In the genomic region with DNA sequence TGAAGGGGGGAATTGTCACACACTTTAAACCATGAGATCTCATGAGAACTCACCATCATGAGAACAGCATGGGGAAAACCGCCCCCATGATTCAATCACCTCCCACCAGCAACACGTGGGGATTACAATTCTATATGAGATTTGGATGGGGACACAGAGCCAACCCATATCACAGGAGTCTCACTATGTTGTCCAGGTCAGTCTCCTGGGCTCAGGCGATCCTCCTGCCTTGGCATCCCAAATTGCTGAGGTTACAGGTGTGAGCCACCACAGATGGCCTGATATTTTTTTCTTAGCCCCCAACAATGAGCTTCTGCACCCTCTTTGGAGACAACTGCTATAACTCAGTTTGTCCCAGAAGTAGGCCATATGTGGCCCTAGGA, we compare ENCODE assay signal across 1 cellular context.
TF ChIP-seq lines count a peak whose summit lies in the region.

No MANE protein-coding gene starts in this region.

TF ChIP-seq in HepG2, 621 proteins besides CTCF, POLR2A, EP300 and RAD21 (continued from another document):
- TF ChIP-seq, protein P1, sequence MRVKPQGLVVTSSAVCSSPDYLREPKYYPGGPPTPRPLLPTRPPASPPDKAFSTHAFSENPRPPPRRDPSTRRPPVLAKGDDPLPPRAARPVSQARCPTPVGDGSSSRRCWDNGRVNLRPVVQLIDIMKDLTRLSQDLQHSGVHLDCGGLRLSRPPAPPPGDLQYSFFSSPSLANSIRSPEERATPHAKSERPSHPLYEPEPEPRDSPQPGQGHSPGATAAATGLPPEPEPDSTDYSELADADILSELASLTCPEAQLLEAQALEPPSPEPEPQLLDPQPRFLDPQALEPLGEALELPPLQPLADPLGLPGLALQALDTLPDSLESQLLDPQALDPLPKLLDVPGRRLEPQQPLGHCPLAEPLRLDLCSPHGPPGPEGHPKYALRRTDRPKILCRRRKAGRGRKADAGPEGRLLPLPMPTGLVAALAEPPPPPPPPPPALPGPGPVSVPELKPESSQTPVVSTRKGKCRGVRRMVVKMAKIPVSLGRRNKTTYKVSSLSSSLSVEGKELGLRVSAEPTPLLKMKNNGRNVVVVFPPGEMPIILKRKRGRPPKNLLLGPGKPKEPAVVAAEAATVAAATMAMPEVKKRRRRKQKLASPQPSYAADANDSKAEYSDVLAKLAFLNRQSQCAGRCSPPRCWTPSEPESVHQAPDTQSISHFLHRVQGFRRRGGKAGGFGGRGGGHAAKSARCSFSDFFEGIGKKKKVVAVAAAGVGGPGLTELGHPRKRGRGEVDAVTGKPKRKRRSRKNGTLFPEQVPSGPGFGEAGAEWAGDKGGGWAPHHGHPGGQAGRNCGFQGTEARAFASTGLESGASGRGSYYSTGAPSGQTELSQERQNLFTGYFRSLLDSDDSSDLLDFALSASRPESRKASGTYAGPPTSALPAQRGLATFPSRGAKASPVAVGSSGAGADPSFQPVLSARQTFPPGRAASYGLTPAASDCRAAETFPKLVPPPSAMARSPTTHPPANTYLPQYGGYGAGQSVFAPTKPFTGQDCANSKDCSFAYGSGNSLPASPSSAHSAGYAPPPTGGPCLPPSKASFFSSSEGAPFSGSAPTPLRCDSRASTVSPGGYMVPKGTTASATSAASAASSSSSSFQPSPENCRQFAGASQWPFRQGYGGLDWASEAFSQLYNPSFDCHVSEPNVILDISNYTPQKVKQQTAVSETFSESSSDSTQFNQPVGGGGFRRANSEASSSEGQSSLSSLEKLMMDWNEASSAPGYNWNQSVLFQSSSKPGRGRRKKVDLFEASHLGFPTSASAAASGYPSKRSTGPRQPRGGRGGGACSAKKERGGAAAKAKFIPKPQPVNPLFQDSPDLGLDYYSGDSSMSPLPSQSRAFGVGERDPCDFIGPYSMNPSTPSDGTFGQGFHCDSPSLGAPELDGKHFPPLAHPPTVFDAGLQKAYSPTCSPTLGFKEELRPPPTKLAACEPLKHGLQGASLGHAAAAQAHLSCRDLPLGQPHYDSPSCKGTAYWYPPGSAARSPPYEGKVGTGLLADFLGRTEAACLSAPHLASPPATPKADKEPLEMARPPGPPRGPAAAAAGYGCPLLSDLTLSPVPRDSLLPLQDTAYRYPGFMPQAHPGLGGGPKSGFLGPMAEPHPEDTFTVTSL (CRISPR knock-in tag; IDR thresholded peaks at IDR 0.05; ENCODE audit: borderline replicate concordance) = no peak
- TF ChIP-seq CENPT (CRISPR knock-in tag; IDR thresholded peaks at IDR 0.05; ENCODE audit: low read depth) (no peak), IRF2 (CRISPR knock-in tag; IDR thresholded peaks at IDR 0.05) (no peak)
